Comparison of ENCODE assay signal across 1 cellular context in the genomic region with DNA sequence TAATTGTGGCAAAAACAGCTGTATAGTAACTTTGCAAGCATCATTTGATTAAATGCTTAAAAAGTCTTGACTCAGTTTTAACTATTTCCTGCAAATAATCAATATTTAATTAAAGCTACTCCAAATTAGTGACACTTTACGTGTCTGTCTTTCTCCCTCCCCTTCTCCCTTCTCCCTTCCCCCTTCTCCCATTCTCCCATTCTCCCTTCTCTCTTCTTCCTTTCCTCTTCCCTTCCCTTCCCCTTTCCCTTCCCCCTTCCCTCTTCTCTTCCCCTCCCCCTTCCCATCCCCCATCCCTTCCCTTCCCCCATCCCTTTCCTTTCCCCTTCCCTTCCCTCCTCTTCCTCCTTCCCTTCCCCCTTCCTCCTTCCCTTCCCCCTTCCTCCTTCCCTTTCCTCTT.
TF ChIP-seq lines count a peak whose summit lies in the region.

No MANE protein-coding gene starts in this region.

TF ChIP-seq in WTC11, 78 proteins besides CTCF, POLR2A, EP300 and RAD21:
- TF ChIP-seq, protein P1, sequence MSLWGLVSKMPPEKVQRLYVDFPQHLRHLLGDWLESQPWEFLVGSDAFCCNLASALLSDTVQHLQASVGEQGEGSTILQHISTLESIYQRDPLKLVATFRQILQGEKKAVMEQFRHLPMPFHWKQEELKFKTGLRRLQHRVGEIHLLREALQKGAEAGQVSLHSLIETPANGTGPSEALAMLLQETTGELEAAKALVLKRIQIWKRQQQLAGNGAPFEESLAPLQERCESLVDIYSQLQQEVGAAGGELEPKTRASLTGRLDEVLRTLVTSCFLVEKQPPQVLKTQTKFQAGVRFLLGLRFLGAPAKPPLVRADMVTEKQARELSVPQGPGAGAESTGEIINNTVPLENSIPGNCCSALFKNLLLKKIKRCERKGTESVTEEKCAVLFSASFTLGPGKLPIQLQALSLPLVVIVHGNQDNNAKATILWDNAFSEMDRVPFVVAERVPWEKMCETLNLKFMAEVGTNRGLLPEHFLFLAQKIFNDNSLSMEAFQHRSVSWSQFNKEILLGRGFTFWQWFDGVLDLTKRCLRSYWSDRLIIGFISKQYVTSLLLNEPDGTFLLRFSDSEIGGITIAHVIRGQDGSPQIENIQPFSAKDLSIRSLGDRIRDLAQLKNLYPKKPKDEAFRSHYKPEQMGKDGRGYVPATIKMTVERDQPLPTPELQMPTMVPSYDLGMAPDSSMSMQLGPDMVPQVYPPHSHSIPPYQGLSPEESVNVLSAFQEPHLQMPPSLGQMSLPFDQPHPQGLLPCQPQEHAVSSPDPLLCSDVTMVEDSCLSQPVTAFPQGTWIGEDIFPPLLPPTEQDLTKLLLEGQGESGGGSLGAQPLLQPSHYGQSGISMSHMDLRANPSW (CRISPR knock-in tag; conservative IDR thresholded peaks at IDR 0.05; ENCODE audit: low read depth): no peak
- TF ChIP-seq ETV6 (CRISPR knock-in tag; IDR thresholded peaks at IDR 0.05): peak; percentile 91
